1 cellular context compared by ENCODE assay signal in genomic region chr13:113393572-113394503, GRCh38.
A peak's percentile ranks its signal among the peaks of the same experiment; 100 is the strongest.
TF ChIP-seq lines count a peak whose summit lies in the region.

No MANE protein-coding gene starts in this region.

TF ChIP-seq in HepG2, 621 proteins besides CTCF, POLR2A, EP300 and RAD21 (continued from another document and continues in another):
- TF ChIP-seq CEBPZ (IDR thresholded peaks at IDR 0.05; ENCODE audit: low read length) (no peak), DZIP1 (CRISPR knock-in tag; IDR thresholded peaks at IDR 0.05) (no peak), FUBP1 (CRISPR knock-in tag; IDR thresholded peaks at IDR 0.05; ENCODE audit: borderline replicate concordance) (no peak), KLF15 (CRISPR knock-in tag; IDR thresholded peaks at IDR 0.05; ENCODE audit: borderline replicate concordance) (no peak), TFDP2 (CRISPR knock-in tag; IDR thresholded peaks at IDR 0.05) (peak; percentile 69; the same call in 1 of the 2 replicates), HDAC2 (CRISPR knock-in tag; IDR thresholded peaks at IDR 0.05) (peak; percentile 3; the same call in 1 of the 2 replicates), ZNF891 (CRISPR knock-in tag; IDR thresholded peaks at IDR 0.05) (no peak), ZFP36L2 (CRISPR knock-in tag; IDR thresholded peaks at IDR 0.05) (no peak), ZNF160 (CRISPR knock-in tag; IDR thresholded peaks at IDR 0.05) (no peak), ZNF333 (CRISPR knock-in tag; IDR thresholded peaks at IDR 0.05; ENCODE audit: borderline replicate concordance) (no peak), SNRNP70 (IDR thresholded peaks at IDR 0.05; ENCODE audit: low read depth, low read length) (no peak), ZNF484 (CRISPR knock-in tag; IDR thresholded peaks at IDR 0.05; ENCODE audit: borderline replicate concordance, low read depth) (no peak), SAFB2 (CRISPR knock-in tag; IDR thresholded peaks at IDR 0.05; ENCODE audit: borderline replicate concordance, low read depth) (no peak), SRSF9 (IDR thresholded peaks at IDR 0.05; ENCODE audit: borderline replicate concordance, insufficient read depth, low read depth, low read length, poor library complexity, severe bottlenecking) (no peak), ZNF143 (CRISPR knock-in tag; IDR thresholded peaks at IDR 0.05) (no peak), TBP (CRISPR knock-in tag; IDR thresholded peaks at IDR 0.05) (no peak), ZNF121 (CRISPR knock-in tag; IDR thresholded peaks at IDR 0.05) (peak; percentile 88), ZNF713 (CRISPR knock-in tag; IDR thresholded peaks at IDR 0.05) (no peak), KAT8 (CRISPR knock-in tag; IDR thresholded peaks at IDR 0.05) (no peak), CREB1 (IDR thresholded peaks at IDR 0.05) (no peak), CREB1 (CRISPR knock-in tag; IDR thresholded peaks at IDR 0.05) (no peak)
- TF ChIP-seq, protein P1, sequence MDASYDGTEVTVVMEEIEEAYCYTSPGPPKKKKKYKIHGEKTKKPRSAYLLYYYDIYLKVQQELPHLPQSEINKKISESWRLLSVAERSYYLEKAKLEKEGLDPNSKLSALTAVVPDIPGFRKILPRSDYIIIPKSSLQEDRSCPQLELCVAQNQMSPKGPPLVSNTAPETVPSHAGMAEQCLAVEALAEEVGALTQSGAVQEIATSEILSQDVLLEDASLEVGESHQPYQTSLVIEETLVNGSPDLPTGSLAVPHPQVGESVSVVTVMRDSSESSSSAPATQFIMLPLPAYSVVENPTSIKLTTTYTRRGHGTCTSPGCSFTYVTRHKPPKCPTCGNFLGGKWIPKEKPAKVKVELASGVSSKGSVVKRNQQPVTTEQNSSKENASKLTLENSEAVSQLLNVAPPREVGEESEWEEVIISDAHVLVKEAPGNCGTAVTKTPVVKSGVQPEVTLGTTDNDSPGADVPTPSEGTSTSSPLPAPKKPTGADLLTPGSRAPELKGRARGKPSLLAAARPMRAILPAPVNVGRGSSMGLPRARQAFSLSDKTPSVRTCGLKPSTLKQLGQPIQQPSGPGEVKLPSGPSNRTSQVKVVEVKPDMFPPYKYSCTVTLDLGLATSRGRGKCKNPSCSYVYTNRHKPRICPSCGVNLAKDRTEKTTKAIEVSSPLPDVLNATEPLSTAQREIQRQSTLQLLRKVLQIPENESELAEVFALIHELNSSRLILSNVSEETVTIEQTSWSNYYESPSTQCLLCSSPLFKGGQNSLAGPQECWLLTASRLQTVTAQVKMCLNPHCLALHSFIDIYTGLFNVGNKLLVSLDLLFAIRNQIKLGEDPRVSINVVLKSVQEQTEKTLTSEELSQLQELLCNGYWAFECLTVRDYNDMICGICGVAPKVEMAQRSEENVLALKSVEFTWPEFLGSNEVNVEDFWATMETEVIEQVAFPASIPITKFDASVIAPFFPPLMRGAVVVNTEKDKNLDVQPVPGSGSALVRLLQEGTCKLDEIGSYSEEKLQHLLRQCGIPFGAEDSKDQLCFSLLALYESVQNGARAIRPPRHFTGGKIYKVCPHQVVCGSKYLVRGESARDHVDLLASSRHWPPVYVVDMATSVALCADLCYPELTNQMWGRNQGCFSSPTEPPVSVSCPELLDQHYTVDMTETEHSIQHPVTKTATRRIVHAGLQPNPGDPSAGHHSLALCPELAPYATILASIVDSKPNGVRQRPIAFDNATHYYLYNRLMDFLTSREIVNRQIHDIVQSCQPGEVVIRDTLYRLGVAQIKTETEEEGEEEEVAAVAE (CRISPR knock-in tag; IDR thresholded peaks at IDR 0.05; ENCODE audit: borderline replicate concordance) = no peak
- TF ChIP-seq, protein P2, sequence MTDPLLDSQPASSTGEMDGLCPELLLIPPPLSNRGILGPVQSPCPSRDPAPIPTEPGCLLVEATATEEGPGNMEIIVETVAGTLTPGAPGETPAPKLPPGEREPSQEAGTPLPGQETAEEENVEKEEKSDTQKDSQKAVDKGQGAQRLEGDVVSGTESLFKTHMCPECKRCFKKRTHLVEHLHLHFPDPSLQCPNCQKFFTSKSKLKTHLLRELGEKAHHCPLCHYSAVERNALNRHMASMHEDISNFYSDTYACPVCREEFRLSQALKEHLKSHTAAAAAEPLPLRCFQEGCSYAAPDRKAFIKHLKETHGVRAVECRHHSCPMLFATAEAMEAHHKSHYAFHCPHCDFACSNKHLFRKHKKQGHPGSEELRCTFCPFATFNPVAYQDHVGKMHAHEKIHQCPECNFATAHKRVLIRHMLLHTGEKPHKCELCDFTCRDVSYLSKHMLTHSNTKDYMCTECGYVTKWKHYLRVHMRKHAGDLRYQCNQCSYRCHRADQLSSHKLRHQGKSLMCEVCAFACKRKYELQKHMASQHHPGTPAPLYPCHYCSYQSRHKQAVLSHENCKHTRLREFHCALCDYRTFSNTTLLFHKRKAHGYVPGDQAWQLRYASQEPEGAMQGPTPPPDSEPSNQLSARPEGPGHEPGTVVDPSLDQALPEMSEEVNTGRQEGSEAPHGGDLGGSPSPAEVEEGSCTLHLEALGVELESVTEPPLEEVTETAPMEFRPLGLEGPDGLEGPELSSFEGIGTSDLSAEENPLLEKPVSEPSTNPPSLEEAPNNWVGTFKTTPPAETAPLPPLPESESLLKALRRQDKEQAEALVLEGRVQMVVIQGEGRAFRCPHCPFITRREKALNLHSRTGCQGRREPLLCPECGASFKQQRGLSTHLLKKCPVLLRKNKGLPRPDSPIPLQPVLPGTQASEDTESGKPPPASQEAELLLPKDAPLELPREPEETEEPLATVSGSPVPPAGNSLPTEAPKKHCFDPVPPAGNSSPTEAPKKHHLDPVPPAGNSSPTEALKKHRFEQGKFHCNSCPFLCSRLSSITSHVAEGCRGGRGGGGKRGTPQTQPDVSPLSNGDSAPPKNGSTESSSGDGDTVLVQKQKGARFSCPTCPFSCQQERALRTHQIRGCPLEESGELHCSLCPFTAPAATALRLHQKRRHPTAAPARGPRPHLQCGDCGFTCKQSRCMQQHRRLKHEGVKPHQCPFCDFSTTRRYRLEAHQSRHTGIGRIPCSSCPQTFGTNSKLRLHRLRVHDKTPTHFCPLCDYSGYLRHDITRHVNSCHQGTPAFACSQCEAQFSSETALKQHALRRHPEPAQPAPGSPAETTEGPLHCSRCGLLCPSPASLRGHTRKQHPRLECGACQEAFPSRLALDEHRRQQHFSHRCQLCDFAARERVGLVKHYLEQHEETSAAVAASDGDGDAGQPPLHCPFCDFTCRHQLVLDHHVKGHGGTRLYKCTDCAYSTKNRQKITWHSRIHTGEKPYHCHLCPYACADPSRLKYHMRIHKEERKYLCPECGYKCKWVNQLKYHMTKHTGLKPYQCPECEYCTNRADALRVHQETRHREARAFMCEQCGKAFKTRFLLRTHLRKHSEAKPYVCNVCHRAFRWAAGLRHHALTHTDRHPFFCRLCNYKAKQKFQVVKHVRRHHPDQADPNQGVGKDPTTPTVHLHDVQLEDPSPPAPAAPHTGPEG (CRISPR knock-in tag; IDR thresholded peaks at IDR 0.05) = peak; percentile 96
- TF ChIP-seq, protein P3, sequence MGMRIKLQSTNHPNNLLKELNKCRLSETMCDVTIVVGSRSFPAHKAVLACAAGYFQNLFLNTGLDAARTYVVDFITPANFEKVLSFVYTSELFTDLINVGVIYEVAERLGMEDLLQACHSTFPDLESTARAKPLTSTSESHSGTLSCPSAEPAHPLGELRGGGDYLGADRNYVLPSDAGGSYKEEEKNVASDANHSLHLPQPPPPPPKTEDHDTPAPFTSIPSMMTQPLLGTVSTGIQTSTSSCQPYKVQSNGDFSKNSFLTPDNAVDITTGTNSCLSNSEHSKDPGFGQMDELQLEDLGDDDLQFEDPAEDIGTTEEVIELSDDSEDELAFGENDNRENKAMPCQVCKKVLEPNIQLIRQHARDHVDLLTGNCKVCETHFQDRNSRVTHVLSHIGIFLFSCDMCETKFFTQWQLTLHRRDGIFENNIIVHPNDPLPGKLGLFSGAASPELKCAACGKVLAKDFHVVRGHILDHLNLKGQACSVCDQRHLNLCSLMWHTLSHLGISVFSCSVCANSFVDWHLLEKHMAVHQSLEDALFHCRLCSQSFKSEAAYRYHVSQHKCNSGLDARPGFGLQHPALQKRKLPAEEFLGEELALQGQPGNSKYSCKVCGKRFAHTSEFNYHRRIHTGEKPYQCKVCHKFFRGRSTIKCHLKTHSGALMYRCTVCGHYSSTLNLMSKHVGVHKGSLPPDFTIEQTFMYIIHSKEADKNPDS (CRISPR knock-in tag; IDR thresholded peaks at IDR 0.05) = no peak
- TF ChIP-seq, protein P4, sequence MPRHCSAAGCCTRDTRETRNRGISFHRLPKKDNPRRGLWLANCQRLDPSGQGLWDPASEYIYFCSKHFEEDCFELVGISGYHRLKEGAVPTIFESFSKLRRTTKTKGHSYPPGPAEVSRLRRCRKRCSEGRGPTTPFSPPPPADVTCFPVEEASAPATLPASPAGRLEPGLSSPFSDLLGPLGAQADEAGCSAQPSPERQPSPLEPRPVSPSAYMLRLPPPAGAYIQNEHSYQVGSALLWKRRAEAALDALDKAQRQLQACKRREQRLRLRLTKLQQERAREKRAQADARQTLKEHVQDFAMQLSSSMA (CRISPR knock-in tag; IDR thresholded peaks at IDR 0.05) = 0 out of 2 replicates have a peak, but pooled peaks have one; percentile 23
- TF ChIP-seq, protein P5, sequence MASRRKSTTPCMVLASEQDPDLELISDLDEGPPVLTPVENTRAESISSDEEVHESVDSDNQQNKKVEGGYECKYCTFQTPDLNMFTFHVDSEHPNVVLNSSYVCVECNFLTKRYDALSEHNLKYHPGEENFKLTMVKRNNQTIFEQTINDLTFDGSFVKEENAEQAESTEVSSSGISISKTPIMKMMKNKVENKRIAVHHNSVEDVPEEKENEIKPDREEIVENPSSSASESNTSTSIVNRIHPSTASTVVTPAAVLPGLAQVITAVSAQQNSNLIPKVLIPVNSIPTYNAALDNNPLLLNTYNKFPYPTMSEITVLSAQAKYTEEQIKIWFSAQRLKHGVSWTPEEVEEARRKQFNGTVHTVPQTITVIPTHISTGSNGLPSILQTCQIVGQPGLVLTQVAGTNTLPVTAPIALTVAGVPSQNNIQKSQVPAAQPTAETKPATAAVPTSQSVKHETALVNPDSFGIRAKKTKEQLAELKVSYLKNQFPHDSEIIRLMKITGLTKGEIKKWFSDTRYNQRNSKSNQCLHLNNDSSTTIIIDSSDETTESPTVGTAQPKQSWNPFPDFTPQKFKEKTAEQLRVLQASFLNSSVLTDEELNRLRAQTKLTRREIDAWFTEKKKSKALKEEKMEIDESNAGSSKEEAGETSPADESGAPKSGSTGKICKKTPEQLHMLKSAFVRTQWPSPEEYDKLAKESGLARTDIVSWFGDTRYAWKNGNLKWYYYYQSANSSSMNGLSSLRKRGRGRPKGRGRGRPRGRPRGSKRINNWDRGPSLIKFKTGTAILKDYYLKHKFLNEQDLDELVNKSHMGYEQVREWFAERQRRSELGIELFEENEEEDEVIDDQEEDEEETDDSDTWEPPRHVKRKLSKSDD (CRISPR knock-in tag; IDR thresholded peaks at IDR 0.05; ENCODE audit: low read depth) = 0 out of 2 replicates have a peak, but pooled peaks have one; percentile 37
